16 cellular contexts compared by ENCODE assay signal in genomic region chr16:56266981-56267607, GRCh38.
A peak's percentile ranks its signal among the peaks of the same experiment; 100 is the strongest.
DNase-seq lines count a peak whose midpoint lies in the region; ATAC-seq, FAIRE-seq and TF ChIP-seq lines count a peak whose summit lies in the region.
"Had no signal": no experiment of that assay in that cellular context is flagged by ENCODE, and none has a peak within 500 bp of the region (broad histone marks: within the 10 kb centered on the region; RNA-seq: fewer than 3 reads in every experiment).

No MANE protein-coding gene starts in this region.

- TF ChIP-seq POLR2A in heart left ventricle (IDR thresholded peaks at IDR 0.05) (no peak), H1 (IDR thresholded peaks at IDR 0.05; ENCODE audit: control extremely low read depth in 1 of 2, low read depth in 2 of 2, low read length in 2 of 2) (no peak), sigmoid colon (IDR thresholded peaks at IDR 0.05) (no peak)

- H3K56ac ChIP-seq in H1 (replicated peaks; ENCODE audit: insufficient read length, low read depth, low read length) = no peak overlapping the region

- peaks cover 2% of the 10 kb centered on the region; the same call in 1 of the 2 replicates for H3K79me1 ChIP-seq in H1 (ENCODE audit: low read depth, low read length)

- H3K4me3 ChIP-seq in right atrium auricular region = no peak overlapping the region
- no peak overlapping the region for H3K4me3 ChIP-seq in heart left ventricle
- no peak overlapping the region for H3K4me3 ChIP-seq in H1 (ENCODE audit: extremely low read depth in 1 of 4, insufficient read depth in 2 of 4, low read depth in 3 of 4, low read length in 4 of 4)
- H3K4me3 ChIP-seq in sigmoid colon = peak overlapping the region in 3 of 4 donors; percentile 42 to 46 (median 45)
- no peak overlapping the region for H3K4me3 ChIP-seq in hepatocyte
- H3K4me3 ChIP-seq: GM23338 had no signal

- no peak overlapping the region for H3K4ac ChIP-seq in H1 (replicated peaks; ENCODE audit: insufficient read length, low read depth, low read length)

- WGBS in heart left ventricle, 4 donors = 90 to 96% (median 92%) methylated on average over 10 to 13 of the region's 13 CpGs
- 85% methylated on average over 11 of the region's 13 CpGs; no CpG with 5 or more reads in 1 of the 2 experiments for WGBS in H1 (ENCODE audit: extremely low coverage in 1 of 2, insufficient coverage in 1 of 2, insufficient read length in 1 of 2, insufficient replicate concordance in 2 of 2, low coverage in 1 of 2, low lambda C conversion rate in 2 of 2, missing lambda C conversion rate in 1 of 2), 2 experiments
- 84 to 87% methylated on average over 13 of the region's 13 CpGs for WGBS in sigmoid colon, 2 donors
- 90% methylated on average over 13 of the region's 13 CpGs for WGBS in hepatocyte (ENCODE audit: low lambda C conversion rate, missing lambda C conversion rate)

- H3K23ac ChIP-seq in H1 (ENCODE audit: insufficient read length) = no peak overlapping the region

- H3K18ac ChIP-seq in H1 (ENCODE audit: extremely low read depth, low read length) = no peak overlapping the region

- H3K9me2 ChIP-seq in hepatocyte (replicated peaks; ENCODE audit: insufficient read depth) = no peaks in the 10 kb centered on the region

- TF ChIP-seq RAD21 in H1 (IDR thresholded peaks at IDR 0.05 in 1 of 2, conservative IDR thresholded peaks at IDR 0.05 in 1 of 2; ENCODE audit: low read depth in 2 of 2, low read length in 2 of 2) = no peak

- no peaks in the 10 kb centered on the region for H3K27me3 ChIP-seq in right atrium auricular region
- no peaks in the 10 kb centered on the region for H3K27me3 ChIP-seq in heart left ventricle
- no peaks in the 10 kb centered on the region for H3K27me3 ChIP-seq in H1 (replicated peaks in 1 of 4; ENCODE audit: control insufficient read depth in 3 of 4, extremely low read depth in 1 of 4, insufficient read depth in 3 of 4, low read length in 3 of 4)
- no peaks in the 10 kb centered on the region for H3K27me3 ChIP-seq in sigmoid colon
- H3K27me3 ChIP-seq in hepatocyte = no peaks in the 10 kb centered on the region

- CTCF ChIA-PET in H1 (lab: Charles Lee; ENCODE audit: partially characterized antibody) = interaction anchor here (1.2 to 6.9 kb wide), 2 partner anchors 12 to 15 kb away, joined by 4 to 70 read pairs; no protein-coding TSS in a partner anchor

- H3K36me3 ChIP-seq in right atrium auricular region (no peaks in the 10 kb centered on the region), heart left ventricle (no peaks in the 10 kb centered on the region), H1 (ENCODE audit: control insufficient read depth in 2 of 4, insufficient read depth in 4 of 4, low read length in 3 of 4) (no peaks in the 10 kb centered on the region), sigmoid colon (no peaks in the 10 kb centered on the region), hepatocyte (replicated peaks; ENCODE audit: insufficient read depth, low read depth) (no peaks in the 10 kb centered on the region)

- H3K79me2 ChIP-seq in H1 (ENCODE audit: control insufficient read depth in 1 of 2, insufficient read depth in 2 of 2, low read length in 2 of 2) = no peaks in the 10 kb centered on the region
- H3K79me2 ChIP-seq in hepatocyte = no peaks in the 10 kb centered on the region

- intact Hi-C loops in heart left ventricle (cut with DNase I) = no loop called here
- intact Hi-C loops in sigmoid colon (cut with DNase I) = loop anchor here (5.0 kb wide), 1 partner anchor 55 kb away; no protein-coding TSS in a partner anchor

- H3K27ac ChIP-seq in right atrium auricular region = peak overlapping the region; percentile 88 to 95
- H3K27ac ChIP-seq in heart left ventricle = peak overlapping the region in 1 of 12 donors; percentile 89
- H3K27ac ChIP-seq in H1 (ENCODE audit: low read depth, low read length) = no peak overlapping the region; the same call in 1 of the 2 replicates
- H3K27ac ChIP-seq in sigmoid colon = peak overlapping the region in 3 of 4 donors; percentile 90 to 92 (median 91)
- H3K27ac ChIP-seq in hepatocyte = no peak overlapping the region
- H3K27ac ChIP-seq: 22Rv1 had no signal

- no peak overlapping the region for H4K5ac ChIP-seq in H1 (ENCODE audit: insufficient read length, low read depth, low read length)

- no peak for DNase-seq in right atrium auricular region (ENCODE audit: low spot score)
- no peak for DNase-seq in heart left ventricle
- DNase-seq in H1 (ENCODE audit: low read depth in 1 of 2, low spot score in 2 of 2) = no peak
- DNase-seq in sigmoid colon = peak; percentile 63
- DNase-seq in hepatocyte (ENCODE audit: low spot score) = no peak
- no peak for DNase-seq in NCI-H187 treated with DMSO at 0.1 percent for 48 hours (lab: John Stamatoyannopoulos, UW)
- DNase-seq in LoVo (ENCODE audit: low spot score) = no peak
- DNase-seq: CD8-positive, alpha-beta T cell; NCI-H1417 treated with DMSO at 0.1 percent for 48 hours; NCI-H2029 treated with DMSO at 0.1 percent for 48 hours; NCI-H446 treated with DMSO at 0.1 percent for 48 hours; NCI-H748 treated with DMSO at 0.1 percent for 48 hours; PC-3 had no signal

- no peak overlapping the region for H2AK5ac ChIP-seq in H1 (ENCODE audit: low read depth, low read length)

- no peak overlapping the region for H3K9ac ChIP-seq in H1 (replicated peaks in 1 of 4; ENCODE audit: extremely low read depth in 1 of 4, low read depth in 3 of 4, low read length in 3 of 4)

- H3K23me2 ChIP-seq in H1 (ENCODE audit: low read depth, low read length) = no peaks in the 10 kb centered on the region

- peak overlapping the region; percentile 64; the same call in 1 of the 2 replicates for H4K8ac ChIP-seq in H1 (ENCODE audit: extremely low read depth, insufficient read depth, low read length)

- no peak overlapping the region for H3K14ac ChIP-seq in H1 (ENCODE audit: insufficient read length)

- no peak overlapping the region for H4K91ac ChIP-seq in H1 (replicated peaks; ENCODE audit: insufficient read length, low read length)

- POLR2A ChIA-PET in H1 (lab: Charles Lee; ENCODE audit: partially characterized antibody) = no interaction called here

- no peak overlapping the region for H2BK12ac ChIP-seq in H1 (ENCODE audit: low read depth, low read length)

- no peak for FAIRE-seq in H1 (lab: Jason Lieb, UNC)

- H3K4me2 ChIP-seq in H1 (ENCODE audit: insufficient read depth in 1 of 2, low read depth in 2 of 2, low read length in 2 of 2) (no peak overlapping the region), hepatocyte (no peak overlapping the region)
- H3K4me2 ChIP-seq: GM23338 had no signal

- TF ChIP-seq EP300 in H1 (IDR thresholded peaks at IDR 0.05; ENCODE audit: borderline replicate concordance in 1 of 2, low read depth in 2 of 2, low read length in 2 of 2) (no peak), sigmoid colon (IDR thresholded peaks at IDR 0.05) (no peak)

- no peak overlapping the region for H2BK20ac ChIP-seq in H1 (ENCODE audit: low read length)

- H2AFZ ChIP-seq in H1 (ENCODE audit: low read length) (no peak overlapping the region), hepatocyte (no peak overlapping the region)
- H2AFZ ChIP-seq: GM23338 had no signal

- H3K9me3 ChIP-seq in right atrium auricular region = no peaks in the 10 kb centered on the region
- H3K9me3 ChIP-seq in heart left ventricle = no peaks in the 10 kb centered on the region
- H3K9me3 ChIP-seq in H1 (ENCODE audit: insufficient read depth in 2 of 2, low read depth in 1 of 2, low read length in 1 of 2) = no peaks in the 10 kb centered on the region
- H3K9me3 ChIP-seq in sigmoid colon = no peaks in the 10 kb centered on the region
- no peaks in the 10 kb centered on the region for H3K9me3 ChIP-seq in hepatocyte (ENCODE audit: low read depth)

- TF ChIP-seq CTCF in right atrium auricular region (IDR thresholded peaks at IDR 0.05) = no peak
- no peak for TF ChIP-seq CTCF in heart left ventricle (IDR thresholded peaks at IDR 0.05)
- no peak for TF ChIP-seq CTCF in H1 (IDR thresholded peaks at IDR 0.05; ENCODE audit: control extremely low read depth in 1 of 3, insufficient read depth in 1 of 3, low read depth in 1 of 3, low read length in 3 of 3)
- TF ChIP-seq CTCF in sigmoid colon (IDR thresholded peaks at IDR 0.05) = no peak
- TF ChIP-seq CTCF in hepatocyte (IDR thresholded peaks at IDR 0.05; ENCODE audit: poor library complexity) = no peak

- H4K20me1 ChIP-seq in H1 (replicated peaks in 1 of 2; ENCODE audit: control insufficient read depth in 1 of 2, insufficient read depth in 2 of 2, low read length in 2 of 2) = peaks cover 3 to 8% of the 10 kb centered on the region in 2 experiments
- H4K20me1 ChIP-seq in hepatocyte (ENCODE audit: insufficient read depth, poor library complexity, severe bottlenecking) = no peaks in the 10 kb centered on the region

- peaks cover 0 to 60% of the 10 kb centered on the region in 2 donors for H3K4me1 ChIP-seq in right atrium auricular region
- peaks cover 0 to 43% (median 22%) of the 10 kb centered on the region in 12 donors for H3K4me1 ChIP-seq in heart left ventricle
- H3K4me1 ChIP-seq in H1 (replicated peaks in 1 of 4; ENCODE audit: control insufficient read depth in 3 of 4, insufficient read depth in 4 of 4, low read length in 3 of 4) = peaks cover 0 to 9% (median 4%) of the 10 kb centered on the region in 4 experiments; a peak in 6 of 7 replicates
- H3K4me1 ChIP-seq in sigmoid colon = peaks cover 6 to 76% (median 66%) of the 10 kb centered on the region in 4 donors
- H3K4me1 ChIP-seq in hepatocyte (ENCODE audit: insufficient read depth) = peaks cover 17% of the 10 kb centered on the region

- peak overlapping the region; percentile 61; the same call in 1 of the 2 replicates for H2BK15ac ChIP-seq in H1 (ENCODE audit: low read length)

- ATAC-seq in heart left ventricle (no peak), GM19023 (IDR thresholded peaks at IDR 0.05; ENCODE audit: unreplicated experiment) (no peak)
- ATAC-seq: CD8-positive, alpha-beta T cell; GM23338; PC-3 had no signal

- no peak overlapping the region for H2BK120ac ChIP-seq in H1 (replicated peaks; ENCODE audit: low read depth, low read length)

- H2BK5ac ChIP-seq in H1 (ENCODE audit: low read depth, low read length) = no peak overlapping the region

TF ChIP-seq in H1, 55 proteins besides CTCF, POLR2A, EP300 and RAD21 (continues in another document):
- no peak for TF ChIP-seq GABPA (IDR thresholded peaks at IDR 0.05; ENCODE audit: borderline replicate concordance, insufficient read depth, low read length)
- no peak for TF ChIP-seq SRF (IDR thresholded peaks at IDR 0.05; ENCODE audit: low read depth, low read length)
- TF ChIP-seq TEAD4 (IDR thresholded peaks at IDR 0.05; ENCODE audit: low read depth, low read length) = no peak
- TF ChIP-seq TAF7 (optimal IDR thresholded peaks at IDR 0.05; ENCODE audit: borderline replicate concordance, low read depth, low read length) = no peak
- TF ChIP-seq SAP30 (IDR thresholded peaks at IDR 0.05; ENCODE audit: insufficient read depth, insufficient replicate concordance, low read length) = no peak
- TF ChIP-seq TAF1 (IDR thresholded peaks at IDR 0.05; ENCODE audit: low read depth, low read length) = no peak
- TF ChIP-seq FOSL1 (IDR thresholded peaks at IDR 0.05; ENCODE audit: insufficient read depth, low read depth, low read length) = no peak
- no peak for TF ChIP-seq SP4 (IDR thresholded peaks at IDR 0.05; ENCODE audit: low read length)
- TF ChIP-seq HDAC6 (IDR thresholded peaks at IDR 0.05; ENCODE audit: low read depth, low read length) = no peak
- no peak for TF ChIP-seq CTBP2 (IDR thresholded peaks at IDR 0.05; ENCODE audit: borderline replicate concordance, insufficient read depth, insufficient read length, low read length)
- TF ChIP-seq CREB1 (IDR thresholded peaks at IDR 0.05) = no peak

Comparison
In these comparisons a context has a peak if more than half of its experiments do, and no peak if none do; other contexts are left out.
1. H3K27ac ChIP-seq: peak in right atrium auricular region (2 of 2) and sigmoid colon (3 of 4); none in H1 (single experiment) and hepatocyte (single experiment).
2. H3K4me3 ChIP-seq: peak in sigmoid colon (3 of 4); none in right atrium auricular region (0 of 2), heart left ventricle (0 of 12), H1 (0 of 4) and hepatocyte (single experiment).